In the genomic region with DNA sequence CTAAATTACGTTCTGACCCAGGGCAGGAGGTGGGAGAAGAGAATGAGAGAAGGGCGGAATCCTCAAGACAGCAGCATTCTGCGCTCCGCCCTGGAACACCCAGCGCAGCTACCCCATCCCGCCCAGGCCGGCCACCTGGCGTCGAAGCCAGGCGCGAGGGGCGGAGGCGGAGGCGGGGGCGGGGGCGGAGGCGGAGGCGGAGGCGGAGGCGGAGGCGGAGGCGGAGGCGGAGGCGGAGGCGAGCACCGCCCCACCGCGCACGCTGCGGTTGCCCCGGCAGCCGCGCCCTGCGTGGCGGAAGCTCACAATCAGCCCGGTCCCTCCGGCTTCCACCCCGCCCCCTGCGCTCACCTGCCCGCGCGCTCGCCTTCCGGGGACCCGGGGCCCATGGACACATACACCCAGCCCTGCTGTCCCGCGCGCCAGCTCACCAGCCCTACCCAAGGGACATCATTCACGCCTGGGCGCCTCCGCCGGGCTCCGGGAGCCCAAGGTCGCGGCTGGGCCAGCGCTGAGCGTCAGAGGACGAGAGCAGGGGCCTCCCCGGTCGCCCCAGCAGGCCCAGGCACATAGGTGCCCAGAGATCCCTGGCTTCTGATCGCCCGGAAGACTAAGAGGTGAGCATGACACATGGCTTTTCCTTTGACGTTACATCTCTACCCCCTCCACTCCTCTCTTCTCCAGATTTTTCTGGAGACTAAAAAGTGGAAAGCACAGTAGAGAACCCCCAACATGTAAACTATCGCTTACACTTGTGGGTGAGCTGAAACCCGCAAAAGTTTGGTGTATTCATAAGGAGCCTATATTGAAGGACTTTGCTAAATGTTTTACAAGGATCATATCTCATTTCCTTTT, we compare ENCODE assay signal across 1 cellular context.
TF ChIP-seq lines count a peak whose summit lies in the region.

A gene (plus strand): TSS at position 271 of the 855 bp plus-strand sequence. CDS start 3,315 bp downstream, outside the sequence.

TF ChIP-seq in HepG2, 621 proteins besides CTCF, POLR2A, EP300 and RAD21 (continued from another document and continues in another):
- TF ChIP-seq, protein P1, sequence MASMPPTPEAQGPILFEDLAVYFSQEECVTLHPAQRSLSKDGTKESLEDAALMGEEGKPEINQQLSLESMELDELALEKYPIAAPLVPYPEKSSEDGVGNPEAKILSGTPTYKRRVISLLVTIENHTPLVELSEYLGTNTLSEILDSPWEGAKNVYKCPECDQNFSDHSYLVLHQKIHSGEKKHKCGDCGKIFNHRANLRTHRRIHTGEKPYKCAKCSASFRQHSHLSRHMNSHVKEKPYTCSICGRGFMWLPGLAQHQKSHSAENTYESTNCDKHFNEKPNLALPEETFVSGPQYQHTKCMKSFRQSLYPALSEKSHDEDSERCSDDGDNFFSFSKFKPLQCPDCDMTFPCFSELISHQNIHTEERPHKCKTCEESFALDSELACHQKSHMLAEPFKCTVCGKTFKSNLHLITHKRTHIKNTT (CRISPR knock-in tag; IDR thresholded peaks at IDR 0.05) = no peak
- TF ChIP-seq GTF2F1 (IDR thresholded peaks at IDR 0.05; ENCODE audit: low read length) (no peak), ZNF556 (CRISPR knock-in tag; IDR thresholded peaks at IDR 0.05; ENCODE audit: borderline replicate concordance) (peak; percentile 86; the same call in 1 of the 2 replicates), ZNF616 (CRISPR knock-in tag; IDR thresholded peaks at IDR 0.05; ENCODE audit: low read depth) (peak; percentile 91), ARNT (IDR thresholded peaks at IDR 0.05) (no peak), ZEB1 (IDR thresholded peaks at IDR 0.05; ENCODE audit: insufficient replicate concordance, low read depth) (peak; percentile 91), MAF1 (CRISPR knock-in tag; IDR thresholded peaks at IDR 0.05; ENCODE audit: borderline replicate concordance) (no peak), FIP1L1 (IDR thresholded peaks at IDR 0.05; ENCODE audit: borderline replicate concordance, insufficient read depth, low read depth, low read length) (no peak; the same call in 1 of the 2 replicates), NAIF1 (CRISPR knock-in tag; IDR thresholded peaks at IDR 0.05; ENCODE audit: borderline replicate concordance) (no peak), KAT2B (IDR thresholded peaks at IDR 0.05; ENCODE audit: borderline replicate concordance, low read depth, low read length) (no peak), TGIF2 (CRISPR knock-in tag; IDR thresholded peaks at IDR 0.05) (peak; percentile 63; the same call in 1 of the 2 replicates), ZNF33A (CRISPR knock-in tag; IDR thresholded peaks at IDR 0.05; ENCODE audit: borderline replicate concordance) (peak; percentile 88; the same call in 1 of the 2 replicates), SIN3B (IDR thresholded peaks at IDR 0.05; ENCODE audit: low read length) (no peak), CEBPG (CRISPR knock-in tag; IDR thresholded peaks at IDR 0.05) (no peak; the same call in 1 of the 2 replicates), ZBTB8A (CRISPR knock-in tag; IDR thresholded peaks at IDR 0.05; ENCODE audit: borderline replicate concordance, low read depth) (no peak), ZNF557 (CRISPR knock-in tag; IDR thresholded peaks at IDR 0.05) (no peak), TBP (CRISPR knock-in tag; IDR thresholded peaks at IDR 0.05) (0 out of 2 replicates have a peak, but pooled peaks have one; percentile 35), ZNF3 (CRISPR knock-in tag; IDR thresholded peaks at IDR 0.05) (no peak), ZNF749 (CRISPR knock-in tag; IDR thresholded peaks at IDR 0.05; ENCODE audit: borderline replicate concordance) (peak; percentile 42; the same call in 1 of the 2 replicates), ZFYVE20 (CRISPR knock-in tag; IDR thresholded peaks at IDR 0.05; ENCODE audit: borderline replicate concordance, low read depth) (0 out of 2 replicates have a peak, but pooled peaks have one; percentile 24), MXD4 (CRISPR knock-in tag; IDR thresholded peaks at IDR 0.05) (peak; percentile 98), ZNF782 (CRISPR knock-in tag; IDR thresholded peaks at IDR 0.05; ENCODE audit: borderline replicate concordance) (peak; percentile 94), ZNF558 (CRISPR knock-in tag; IDR thresholded peaks at IDR 0.05; ENCODE audit: borderline replicate concordance) (peak; percentile 94; the same call in 1 of the 2 replicates), ZFP82 (CRISPR knock-in tag; IDR thresholded peaks at IDR 0.05; ENCODE audit: borderline replicate concordance) (peak; percentile 86), RNF2 (conservative IDR thresholded peaks at IDR 0.05; ENCODE audit: low read depth) (peak; percentile 94), ZC3H4 (CRISPR knock-in tag; IDR thresholded peaks at IDR 0.05; ENCODE audit: borderline replicate concordance) (0 out of 2 replicates have a peak, but pooled peaks have one; percentile 39), CENPT (CRISPR knock-in tag; IDR thresholded peaks at IDR 0.05; ENCODE audit: low read depth) (0 out of 2 replicates have a peak, but pooled peaks have one; percentile 78), ZNF431 (CRISPR knock-in tag; IDR thresholded peaks at IDR 0.05; ENCODE audit: borderline replicate concordance, low read depth) (peak; percentile 94), ESRRA (CRISPR knock-in tag; IDR thresholded peaks at IDR 0.05; ENCODE audit: low read depth) (peak; percentile 85), SRSF1 (optimal IDR thresholded peaks at IDR 0.05; ENCODE audit: low read depth, low read length) (peak; percentile 67), ZBTB20 (CRISPR knock-in tag; IDR thresholded peaks at IDR 0.05; ENCODE audit: borderline replicate concordance, low read depth) (peak; percentile 89), ZNF337 (CRISPR knock-in tag; IDR thresholded peaks at IDR 0.05; ENCODE audit: borderline replicate concordance, low read depth) (no peak), MXI1 (IDR thresholded peaks at IDR 0.05; ENCODE audit: borderline replicate concordance, low read depth, low read length) (peak; percentile 89), RELA (CRISPR knock-in tag; IDR thresholded peaks at IDR 0.05) (peak; percentile 73; the same call in 1 of the 2 replicates)
- TF ChIP-seq, protein P2, sequence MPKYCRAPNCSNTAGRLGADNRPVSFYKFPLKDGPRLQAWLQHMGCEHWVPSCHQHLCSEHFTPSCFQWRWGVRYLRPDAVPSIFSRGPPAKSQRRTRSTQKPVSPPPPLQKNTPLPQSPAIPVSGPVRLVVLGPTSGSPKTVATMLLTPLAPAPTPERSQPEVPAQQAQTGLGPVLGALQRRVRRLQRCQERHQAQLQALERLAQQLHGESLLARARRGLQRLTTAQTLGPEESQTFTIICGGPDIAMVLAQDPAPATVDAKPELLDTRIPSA (CRISPR knock-in tag; IDR thresholded peaks at IDR 0.05; ENCODE audit: borderline replicate concordance) = no peak; the same call in 1 of the 2 replicates
- TF ChIP-seq, protein P3, sequence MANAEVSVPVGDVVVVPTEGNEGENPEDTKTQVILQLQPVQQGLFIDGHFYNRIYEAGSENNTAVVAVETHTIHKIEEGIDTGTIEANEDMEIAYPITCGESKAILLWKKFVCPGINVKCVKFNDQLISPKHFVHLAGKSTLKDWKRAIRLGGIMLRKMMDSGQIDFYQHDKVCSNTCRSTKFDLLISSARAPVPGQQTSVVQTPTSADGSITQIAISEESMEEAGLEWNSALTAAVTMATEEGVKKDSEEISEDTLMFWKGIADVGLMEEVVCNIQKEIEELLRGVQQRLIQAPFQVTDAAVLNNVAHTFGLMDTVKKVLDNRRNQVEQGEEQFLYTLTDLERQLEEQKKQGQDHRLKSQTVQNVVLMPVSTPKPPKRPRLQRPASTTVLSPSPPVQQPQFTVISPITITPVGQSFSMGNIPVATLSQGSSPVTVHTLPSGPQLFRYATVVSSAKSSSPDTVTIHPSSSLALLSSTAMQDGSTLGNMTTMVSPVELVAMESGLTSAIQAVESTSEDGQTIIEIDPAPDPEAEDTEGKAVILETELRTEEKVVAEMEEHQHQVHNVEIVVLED (CRISPR knock-in tag; IDR thresholded peaks at IDR 0.05; ENCODE audit: borderline replicate concordance) = peak; percentile 86
- TF ChIP-seq, protein P4, sequence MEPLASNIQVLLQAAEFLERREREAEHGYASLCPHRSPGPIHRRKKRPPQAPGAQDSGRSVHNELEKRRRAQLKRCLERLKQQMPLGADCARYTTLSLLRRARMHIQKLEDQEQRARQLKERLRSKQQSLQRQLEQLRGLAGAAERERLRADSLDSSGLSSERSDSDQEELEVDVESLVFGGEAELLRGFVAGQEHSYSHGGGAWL (CRISPR knock-in tag; IDR thresholded peaks at IDR 0.05) = peak; percentile 97
- TF ChIP-seq, protein P5, sequence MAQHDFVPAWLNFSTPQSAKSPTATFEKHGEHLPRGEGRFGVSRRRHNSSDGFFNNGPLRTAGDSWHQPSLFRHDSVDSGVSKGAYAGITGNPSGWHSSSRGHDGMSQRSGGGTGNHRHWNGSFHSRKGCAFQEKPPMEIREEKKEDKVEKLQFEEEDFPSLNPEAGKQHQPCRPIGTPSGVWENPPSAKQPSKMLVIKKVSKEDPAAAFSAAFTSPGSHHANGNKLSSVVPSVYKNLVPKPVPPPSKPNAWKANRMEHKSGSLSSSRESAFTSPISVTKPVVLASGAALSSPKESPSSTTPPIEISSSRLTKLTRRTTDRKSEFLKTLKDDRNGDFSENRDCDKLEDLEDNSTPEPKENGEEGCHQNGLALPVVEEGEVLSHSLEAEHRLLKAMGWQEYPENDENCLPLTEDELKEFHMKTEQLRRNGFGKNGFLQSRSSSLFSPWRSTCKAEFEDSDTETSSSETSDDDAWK (CRISPR knock-in tag; IDR thresholded peaks at IDR 0.05) = no peak
- TF ChIP-seq, protein P6, sequence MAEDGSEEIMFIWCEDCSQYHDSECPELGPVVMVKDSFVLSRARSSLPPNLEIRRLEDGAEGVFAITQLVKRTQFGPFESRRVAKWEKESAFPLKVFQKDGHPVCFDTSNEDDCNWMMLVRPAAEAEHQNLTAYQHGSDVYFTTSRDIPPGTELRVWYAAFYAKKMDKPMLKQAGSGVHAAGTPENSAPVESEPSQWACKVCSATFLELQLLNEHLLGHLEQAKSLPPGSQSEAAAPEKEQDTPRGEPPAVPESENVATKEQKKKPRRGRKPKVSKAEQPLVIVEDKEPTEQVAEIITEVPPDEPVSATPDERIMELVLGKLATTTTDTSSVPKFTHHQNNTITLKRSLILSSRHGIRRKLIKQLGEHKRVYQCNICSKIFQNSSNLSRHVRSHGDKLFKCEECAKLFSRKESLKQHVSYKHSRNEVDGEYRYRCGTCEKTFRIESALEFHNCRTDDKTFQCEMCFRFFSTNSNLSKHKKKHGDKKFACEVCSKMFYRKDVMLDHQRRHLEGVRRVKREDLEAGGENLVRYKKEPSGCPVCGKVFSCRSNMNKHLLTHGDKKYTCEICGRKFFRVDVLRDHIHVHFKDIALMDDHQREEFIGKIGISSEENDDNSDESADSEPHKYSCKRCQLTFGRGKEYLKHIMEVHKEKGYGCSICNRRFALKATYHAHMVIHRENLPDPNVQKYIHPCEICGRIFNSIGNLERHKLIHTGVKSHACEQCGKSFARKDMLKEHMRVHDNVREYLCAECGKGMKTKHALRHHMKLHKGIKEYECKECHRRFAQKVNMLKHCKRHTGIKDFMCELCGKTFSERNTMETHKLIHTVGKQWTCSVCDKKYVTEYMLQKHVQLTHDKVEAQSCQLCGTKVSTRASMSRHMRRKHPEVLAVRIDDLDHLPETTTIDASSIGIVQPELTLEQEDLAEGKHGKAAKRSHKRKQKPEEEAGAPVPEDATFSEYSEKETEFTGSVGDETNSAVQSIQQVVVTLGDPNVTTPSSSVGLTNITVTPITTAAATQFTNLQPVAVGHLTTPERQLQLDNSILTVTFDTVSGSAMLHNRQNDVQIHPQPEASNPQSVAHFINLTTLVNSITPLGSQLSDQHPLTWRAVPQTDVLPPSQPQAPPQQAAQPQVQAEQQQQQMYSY (CRISPR knock-in tag; IDR thresholded peaks at IDR 0.05) = no peak; the same call in 1 of the 2 replicates
- TF ChIP-seq, protein P7, sequence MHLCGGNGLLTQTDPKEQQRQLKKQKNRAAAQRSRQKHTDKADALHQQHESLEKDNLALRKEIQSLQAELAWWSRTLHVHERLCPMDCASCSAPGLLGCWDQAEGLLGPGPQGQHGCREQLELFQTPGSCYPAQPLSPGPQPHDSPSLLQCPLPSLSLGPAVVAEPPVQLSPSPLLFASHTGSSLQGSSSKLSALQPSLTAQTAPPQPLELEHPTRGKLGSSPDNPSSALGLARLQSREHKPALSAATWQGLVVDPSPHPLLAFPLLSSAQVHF (CRISPR knock-in tag; IDR thresholded peaks at IDR 0.05) = 0 out of 2 replicates have a peak, but pooled peaks have one; percentile 44
- TF ChIP-seq, protein P8, sequence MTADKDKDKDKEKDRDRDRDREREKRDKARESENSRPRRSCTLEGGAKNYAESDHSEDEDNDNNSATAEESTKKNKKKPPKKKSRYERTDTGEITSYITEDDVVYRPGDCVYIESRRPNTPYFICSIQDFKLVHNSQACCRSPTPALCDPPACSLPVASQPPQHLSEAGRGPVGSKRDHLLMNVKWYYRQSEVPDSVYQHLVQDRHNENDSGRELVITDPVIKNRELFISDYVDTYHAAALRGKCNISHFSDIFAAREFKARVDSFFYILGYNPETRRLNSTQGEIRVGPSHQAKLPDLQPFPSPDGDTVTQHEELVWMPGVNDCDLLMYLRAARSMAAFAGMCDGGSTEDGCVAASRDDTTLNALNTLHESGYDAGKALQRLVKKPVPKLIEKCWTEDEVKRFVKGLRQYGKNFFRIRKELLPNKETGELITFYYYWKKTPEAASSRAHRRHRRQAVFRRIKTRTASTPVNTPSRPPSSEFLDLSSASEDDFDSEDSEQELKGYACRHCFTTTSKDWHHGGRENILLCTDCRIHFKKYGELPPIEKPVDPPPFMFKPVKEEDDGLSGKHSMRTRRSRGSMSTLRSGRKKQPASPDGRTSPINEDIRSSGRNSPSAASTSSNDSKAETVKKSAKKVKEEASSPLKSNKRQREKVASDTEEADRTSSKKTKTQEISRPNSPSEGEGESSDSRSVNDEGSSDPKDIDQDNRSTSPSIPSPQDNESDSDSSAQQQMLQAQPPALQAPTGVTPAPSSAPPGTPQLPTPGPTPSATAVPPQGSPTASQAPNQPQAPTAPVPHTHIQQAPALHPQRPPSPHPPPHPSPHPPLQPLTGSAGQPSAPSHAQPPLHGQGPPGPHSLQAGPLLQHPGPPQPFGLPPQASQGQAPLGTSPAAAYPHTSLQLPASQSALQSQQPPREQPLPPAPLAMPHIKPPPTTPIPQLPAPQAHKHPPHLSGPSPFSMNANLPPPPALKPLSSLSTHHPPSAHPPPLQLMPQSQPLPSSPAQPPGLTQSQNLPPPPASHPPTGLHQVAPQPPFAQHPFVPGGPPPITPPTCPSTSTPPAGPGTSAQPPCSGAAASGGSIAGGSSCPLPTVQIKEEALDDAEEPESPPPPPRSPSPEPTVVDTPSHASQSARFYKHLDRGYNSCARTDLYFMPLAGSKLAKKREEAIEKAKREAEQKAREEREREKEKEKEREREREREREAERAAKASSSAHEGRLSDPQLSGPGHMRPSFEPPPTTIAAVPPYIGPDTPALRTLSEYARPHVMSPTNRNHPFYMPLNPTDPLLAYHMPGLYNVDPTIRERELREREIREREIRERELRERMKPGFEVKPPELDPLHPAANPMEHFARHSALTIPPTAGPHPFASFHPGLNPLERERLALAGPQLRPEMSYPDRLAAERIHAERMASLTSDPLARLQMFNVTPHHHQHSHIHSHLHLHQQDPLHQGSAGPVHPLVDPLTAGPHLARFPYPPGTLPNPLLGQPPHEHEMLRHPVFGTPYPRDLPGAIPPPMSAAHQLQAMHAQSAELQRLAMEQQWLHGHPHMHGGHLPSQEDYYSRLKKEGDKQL (CRISPR knock-in tag; IDR thresholded peaks at IDR 0.05; ENCODE audit: low read depth) = peak; percentile 23; the same call in 1 of the 2 replicates
- TF ChIP-seq, protein P9, sequence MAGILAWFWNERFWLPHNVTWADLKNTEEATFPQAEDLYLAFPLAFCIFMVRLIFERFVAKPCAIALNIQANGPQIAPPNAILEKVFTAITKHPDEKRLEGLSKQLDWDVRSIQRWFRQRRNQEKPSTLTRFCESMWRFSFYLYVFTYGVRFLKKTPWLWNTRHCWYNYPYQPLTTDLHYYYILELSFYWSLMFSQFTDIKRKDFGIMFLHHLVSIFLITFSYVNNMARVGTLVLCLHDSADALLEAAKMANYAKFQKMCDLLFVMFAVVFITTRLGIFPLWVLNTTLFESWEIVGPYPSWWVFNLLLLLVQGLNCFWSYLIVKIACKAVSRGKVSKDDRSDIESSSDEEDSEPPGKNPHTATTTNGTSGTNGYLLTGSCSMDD (CRISPR knock-in tag; IDR thresholded peaks at IDR 0.05) = peak; percentile 79; the same call in 1 of the 2 replicates
